ENCODE assay signal across 8 cellular contexts in genomic region chr1:98794196-98794886, GRCh38.
DNase-seq lines count a peak whose midpoint lies in the region; ATAC-seq, FAIRE-seq and TF ChIP-seq lines count a peak whose summit lies in the region.

No MANE protein-coding gene starts in this region.

- no peaks in the 10 kb centered on the region for H3K36me3 ChIP-seq in GM06990 (ENCODE audit: control insufficient read depth, insufficient read depth, low read length)

- DNase-seq in GM06990 (ENCODE audit: extremely low read depth, insufficient read length), result no peak
- DNase-seq in HT1080 (ENCODE audit: low read depth), result peak; percentile 81
- peak; percentile 49 for DNase-seq in RCC 7860 (ENCODE audit: low spot score)
- DNase-seq in activated effector memory CD4-positive, alpha-beta T cell treated with Interleukin-2 at 50 U/mL for 16 hours, result peak; percentile 21
- peak; percentile 42 for DNase-seq in glomerular endothelial cell (ENCODE audit: extremely low read depth, low read depth, low spot score)
- peak; percentile 79 for DNase-seq in renal cortical epithelial cell (ENCODE audit: low read depth)
- DNase-seq in cerebellum (ENCODE audit: low spot score), result no peak

- no peak overlapping the region for H3K4me3 ChIP-seq in GM06990 (replicated peaks; ENCODE audit: low read depth, low read length)

- ATAC-seq in GM21576 (IDR thresholded peaks at IDR 0.05; ENCODE audit: unreplicated experiment), result peak; percentile 98

- peak; percentile 28 for FAIRE-seq in RCC 7860 (lab: Jason Lieb, UNC)

- H3K27me3 ChIP-seq in GM06990 (replicated peaks; ENCODE audit: control insufficient read depth, insufficient read depth, low read length), result no peaks in the 10 kb centered on the region

- TF ChIP-seq CTCF in GM06990 (IDR thresholded peaks at IDR 0.05; ENCODE audit: insufficient read depth, low read length, poor library complexity, severe bottlenecking), result peak; percentile 74

Comparison
In these comparisons a context has a peak if more than half of its experiments do, and no peak if none do; other contexts are left out.
1. DNase-seq: peak in HT1080 (single experiment), RCC 7860 (single experiment), activated effector memory CD4-positive, alpha-beta T cell treated with Interleukin-2 at 50 U/mL for 16 hours (single experiment), glomerular endothelial cell (single experiment) and renal cortical epithelial cell (single experiment); none in GM06990 (single experiment) and cerebellum (single experiment).